Comparison of ENCODE assay signal across 8 cellular contexts in genomic region chr11:43825217-43825816, GRCh38. TPM values are rescaled to one million over a fixed set of nuclear protein-coding genes. Genes with fewer than 3 reads are reported as not detected.
DNase-seq lines count a peak whose midpoint lies in the region; ATAC-seq, FAIRE-seq and TF ChIP-seq lines count a peak whose summit lies in the region.

No MANE protein-coding gene starts in this region.

- H3K79me2 ChIP-seq in smooth muscle cell (ENCODE audit: low read depth), result no peaks in the 10 kb centered on the region

- no peaks in the 10 kb centered on the region for H3K27me3 Mint-ChIP-seq in naive thymus-derived CD4-positive, alpha-beta T cell

- H3K4me3 ChIP-seq in NT2/D1 (ENCODE audit: insufficient read length, low read depth) (no peak overlapping the region), esophagus squamous epithelium (no peak overlapping the region), smooth muscle cell (no peak overlapping the region)
- H3K4me3 ChIP-seq in naive thymus-derived CD4-positive, alpha-beta T cell (ENCODE audit: low read length), result no peak overlapping the region

- no peak overlapping the region for H3K27ac Mint-ChIP-seq in naive thymus-derived CD4-positive, alpha-beta T cell

- TF ChIP-seq CTCF in GM10248 (IDR thresholded peaks at IDR 0.05; ENCODE audit: control extremely low read depth, extremely low read depth, low read depth, missing control alignments) (peak; percentile 43), esophagus squamous epithelium (IDR thresholded peaks at IDR 0.05) (peak; percentile 21 to 58 (median 39)), smooth muscle cell (IDR thresholded peaks at IDR 0.05; ENCODE audit: borderline replicate concordance, insufficient read depth, poor library complexity, severe bottlenecking) (peak; percentile 69)

- no peak overlapping the region for H3K4me3 Mint-ChIP-seq in naive thymus-derived CD4-positive, alpha-beta T cell

- H3K36me3 Mint-ChIP-seq in naive thymus-derived CD4-positive, alpha-beta T cell, result peaks cover 5 to 43% (median 33%) of the 10 kb centered on the region in 5 donors

- H4K20me1 ChIP-seq in smooth muscle cell (ENCODE audit: low read depth), result peaks cover 3% of the 10 kb centered on the region

- H3K27ac ChIP-seq in esophagus squamous epithelium (no peak overlapping the region), smooth muscle cell (ENCODE audit: low read depth) (no peak overlapping the region)
- no peak overlapping the region for H3K27ac ChIP-seq in naive thymus-derived CD4-positive, alpha-beta T cell (ENCODE audit: low read depth, low read length)

- POLR2A ChIA-PET in GM10248 (lab: Yijun Ruan, JAX), result no interaction called here
- POLR2A ChIA-PET in naive thymus-derived CD4-positive, alpha-beta T cell (lab: Charles Lee), result no interaction called here

- CTCF ChIA-PET in GM10248 (lab: Yijun Ruan, JAX), result interaction anchor here (0.7 to 2.4 kb wide), 15 partner anchors 10 to 311 kb away, joined by 3 to 19 read pairs (median 4); no protein-coding TSS in a partner anchor
- CTCF ChIA-PET in naive thymus-derived CD4-positive, alpha-beta T cell (lab: Charles Lee), result no interaction called here

- DNase-seq in GM10248 (ENCODE audit: extremely low spot score) (no peak), NT2/D1 (ENCODE audit: low read depth, low spot score) (peak; percentile 25), esophagus squamous epithelium (lab: John Stamatoyannopoulos, UW) (no peak), smooth muscle cell (lab: John Stamatoyannopoulos, UW; ENCODE audit: unreplicated experiment) (no peak)
- no peak for DNase-seq in naive thymus-derived CD4-positive, alpha-beta T cell

- H3K4me1 Mint-ChIP-seq in naive thymus-derived CD4-positive, alpha-beta T cell, result peaks cover 0 to 4% (median 0%) of the 10 kb centered on the region in 7 donors

- TF ChIP-seq POLR2A in esophagus squamous epithelium (IDR thresholded peaks at IDR 0.05), result no peak

- no peaks in the 10 kb centered on the region for H3K4me1 ChIP-seq in NT2/D1 (ENCODE audit: insufficient read depth, insufficient read length)
- H3K4me1 ChIP-seq in esophagus squamous epithelium, result no peaks in the 10 kb centered on the region
- H3K4me1 ChIP-seq in smooth muscle cell (ENCODE audit: low read depth), result no peaks in the 10 kb centered on the region
- no peaks in the 10 kb centered on the region for H3K4me1 ChIP-seq in naive thymus-derived CD4-positive, alpha-beta T cell (ENCODE audit: control insufficient read depth in 2 of 2, insufficient read depth in 2 of 2, low read length in 2 of 2)

- peak; percentile 68 for FAIRE-seq in A204.1 (lab: Jason Lieb, UNC)

- peaks cover 18% of the 10 kb centered on the region for H3K36me3 ChIP-seq in NT2/D1 (ENCODE audit: insufficient read depth, insufficient read length, low read length)
- H3K36me3 ChIP-seq in esophagus squamous epithelium, result peaks cover 0 to 30% (median 0%) of the 10 kb centered on the region in 3 donors
- H3K36me3 ChIP-seq in smooth muscle cell (ENCODE audit: low read depth), result no peaks in the 10 kb centered on the region
- H3K36me3 ChIP-seq in naive thymus-derived CD4-positive, alpha-beta T cell (ENCODE audit: control insufficient read depth in 2 of 3, insufficient read depth in 3 of 3, low read length in 3 of 3), result peaks cover 0 to 8% (median 0%) of the 10 kb centered on the region in 3 experiments

- H3K9ac ChIP-seq in NT2/D1 (ENCODE audit: insufficient read length, low read depth), result no peak overlapping the region
- no peak overlapping the region for H3K9ac ChIP-seq in smooth muscle cell (ENCODE audit: low read depth)

- H3K9me3 ChIP-seq in NT2/D1 (ENCODE audit: insufficient read depth, low read length), result no peaks in the 10 kb centered on the region
- H3K9me3 ChIP-seq in esophagus squamous epithelium, result no peaks in the 10 kb centered on the region
- H3K9me3 ChIP-seq in smooth muscle cell (replicated peaks; ENCODE audit: low read depth), result no peaks in the 10 kb centered on the region
- H3K9me3 ChIP-seq in naive thymus-derived CD4-positive, alpha-beta T cell (ENCODE audit: control insufficient read depth in 2 of 3, low read length in 3 of 3), result no peaks in the 10 kb centered on the region

- peaks cover 15% of the 10 kb centered on the region for H3F3A ChIP-seq in smooth muscle cell (ENCODE audit: low read depth)

- 49 to 58% methylated on average over 5 of the region's 5 CpGs for WGBS in esophagus squamous epithelium, 2 donors
- WGBS in smooth muscle cell (ENCODE audit: low lambda C conversion rate), result 82% methylated on average over 5 of the region's 5 CpGs

- H3K27me3 ChIP-seq in NT2/D1 (ENCODE audit: insufficient read depth, insufficient read length), result no peaks in the 10 kb centered on the region
- no peaks in the 10 kb centered on the region for H3K27me3 ChIP-seq in esophagus squamous epithelium
- H3K27me3 ChIP-seq in smooth muscle cell (ENCODE audit: low read depth), result no peaks in the 10 kb centered on the region
- no peaks in the 10 kb centered on the region for H3K27me3 ChIP-seq in naive thymus-derived CD4-positive, alpha-beta T cell (ENCODE audit: control insufficient read depth in 2 of 2, insufficient read depth in 2 of 2, low read length in 2 of 2)

- no peak overlapping the region for H2AFZ ChIP-seq in smooth muscle cell (ENCODE audit: low read depth)

- intact Hi-C loops in esophagus squamous epithelium (cut with DNase I), result no loop called here
- intact Hi-C loops in naive thymus-derived CD4-positive, alpha-beta T cell (cut with micrococcal nuclease), result loop anchor here in 1 of 2 donors (1.0 to 2.0 kb wide), 2 partner anchors 27 to 119 kb away; no protein-coding TSS in a partner anchor

- H3K9me3 Mint-ChIP-seq in naive thymus-derived CD4-positive, alpha-beta T cell, result no peaks in the 10 kb centered on the region

- H3K4me2 ChIP-seq in smooth muscle cell, result no peak overlapping the region

- ATAC-seq in HG03460 (IDR thresholded peaks at IDR 0.05; ENCODE audit: unreplicated experiment) (no peak), HG03442 (IDR thresholded peaks at IDR 0.05; ENCODE audit: unreplicated experiment) (no peak)
- ATAC-seq in naive thymus-derived CD4-positive, alpha-beta T cell, result no peak

RNA-seq across cellular contexts. Expression of gene ALKBH3, which starts 55.3 kb away (rescaled TPM):
- 10 to 100 TPM; 25.6 to 41.2 (median 30.7) TPM for total RNA-seq in esophagus squamous epithelium
- total RNA-seq in smooth muscle cell, result 31.7 and 34.3 TPM in 2 replicates
- polyA plus RNA-seq in smooth muscle cell, result 29.9 and 37.1 TPM in 2 replicates
- total RNA-seq in naive thymus-derived CD4-positive, alpha-beta T cell, result 10 to 100 TPM; 28.9 to 32.8 (median 30.2) TPM
- polyA plus RNA-seq in naive thymus-derived CD4-positive, alpha-beta T cell, result 10 to 100 TPM; 39.1 to 43.2 TPM
